9 cellular contexts compared by ENCODE assay signal in genomic region chr7:128407751-128408708, GRCh38. TPM values are rescaled to one million over a fixed set of nuclear protein-coding genes. Genes with fewer than 3 reads are reported as not detected.
DNase-seq lines count a peak whose midpoint lies in the region; ATAC-seq and TF ChIP-seq lines count a peak whose summit lies in the region.
"Had no signal": no experiment of that assay in that cellular context is flagged by ENCODE, and none has a peak within 500 bp of the region (broad histone marks: within the 10 kb centered on the region; RNA-seq: fewer than 3 reads in every experiment).

No MANE protein-coding gene starts in this region.

- peaks cover 23 to 25% of the 10 kb centered on the region in 2 donors for H3K4me1 Mint-ChIP-seq in natural killer cell treated with Interleukin-12 subunit alpha and Interleukin-12 subunit beta and Interleukin-15 and Interleukin-18, amount 100 ng/mL, for 72 hours (ENCODE audit: low read depth in 2 of 2)

- H3K27me3 ChIP-seq in BLaER1 = no peaks in the 10 kb centered on the region

- no peaks in the 10 kb centered on the region for H3K9me3 Mint-ChIP-seq in natural killer cell treated with Interleukin-12 subunit alpha and Interleukin-12 subunit beta and Interleukin-15 and Interleukin-18, amount 100 ng/mL, for 72 hours

- H3K27me3 Mint-ChIP-seq in natural killer cell treated with Interleukin-12 subunit alpha and Interleukin-12 subunit beta and Interleukin-15 and Interleukin-18, amount 100 ng/mL, for 72 hours = no peaks in the 10 kb centered on the region

- peaks cover 60% of the 10 kb centered on the region for H3K4me1 ChIP-seq in BLaER1

- TF ChIP-seq CTCF in cardiac fibroblast (IDR thresholded peaks at IDR 0.05; ENCODE audit: low read depth, low read length) = no peak

- H3K4me3 ChIP-seq in BLaER1 (peak overlapping the region; percentile 71), cardiac fibroblast (replicated peaks in 1 of 2; ENCODE audit: low read depth in 2 of 2, low read length in 2 of 2) (peak overlapping the region; percentile 59 to 64)

- in situ Hi-C loops in KBM-7 (cut with MboI; ENCODE audit: low pct_unique_long_range_greater_than_20kb, low sequenced_read_pairs) = no loop called here

- peak overlapping the region; percentile 71 for H3K27ac ChIP-seq in BLaER1

- ATAC-seq in natural killer cell treated with Interleukin-12 subunit alpha and Interleukin-12 subunit beta and Interleukin-15 and Interleukin-18, amount 100 ng/mL, for 72 hours = no peak
- ATAC-seq in HG03175 (IDR thresholded peaks at IDR 0.05; ENCODE audit: unreplicated experiment) = no peak

- H3K27ac Mint-ChIP-seq in natural killer cell treated with Interleukin-12 subunit alpha and Interleukin-12 subunit beta and Interleukin-15 and Interleukin-18, amount 100 ng/mL, for 72 hours = no peak overlapping the region

- H3K9ac ChIP-seq in BLaER1 = peak overlapping the region; percentile 75

- peaks cover 23% of the 10 kb centered on the region for H4K20me1 ChIP-seq in BLaER1

- H3K4me3 Mint-ChIP-seq in natural killer cell treated with Interleukin-12 subunit alpha and Interleukin-12 subunit beta and Interleukin-15 and Interleukin-18, amount 100 ng/mL, for 72 hours = peak overlapping the region; percentile 45

- no peaks in the 10 kb centered on the region for H3K36me3 Mint-ChIP-seq in natural killer cell treated with Interleukin-12 subunit alpha and Interleukin-12 subunit beta and Interleukin-15 and Interleukin-18, amount 100 ng/mL, for 72 hours

- H3K36me3 ChIP-seq in BLaER1 = peaks cover 9% of the 10 kb centered on the region

- DNase-seq in KBM-7 (peak; percentile 73), cardiac fibroblast (ENCODE audit: low read depth in 2 of 2) (peak in 1 of 2 donors; percentile 22), HUDEP-2 (lab: John Stamatoyannopoulos, UW; ENCODE audit: unreplicated experiment in 76 of 76) (no peak), GM19240 (ENCODE audit: insufficient read length, low spot score) (no peak), activated gamma-delta T cell (lab: John Stamatoyannopoulos, UW) (no peak)
- DNase-seq in natural killer cell treated with Interleukin-12 subunit alpha and Interleukin-12 subunit beta and Interleukin-15 and Interleukin-18, amount 100 ng/mL, for 72 hours (ENCODE audit: low spot score) = no peak
- DNase-seq: NCI-H446 treated with DMSO at 0.1 percent for 48 hours had no signal

- no peaks in the 10 kb centered on the region for H3K9me3 ChIP-seq in BLaER1

- H3K4me2 ChIP-seq in BLaER1 = peak overlapping the region; percentile 93

RNA-seq across cellular contexts. Expression of gene IMPDH1, which starts 1.8 kb away (rescaled TPM):
- 10 to 100 TPM; 15.8 to 34.5 TPM for total RNA-seq in natural killer cell treated with Interleukin-12 subunit alpha and Interleukin-12 subunit beta and Interleukin-15 and Interleukin-18, amount 100 ng/mL, for 72 hours

RNA-seq across cellular contexts. Expression of gene PRRT4, which starts 46.5 kb away (rescaled TPM):
- not detected for total RNA-seq in natural killer cell treated with Interleukin-12 subunit alpha and Interleukin-12 subunit beta and Interleukin-15 and Interleukin-18, amount 100 ng/mL, for 72 hours

RNA-seq across cellular contexts. Expression of gene HILPDA, which starts 47.6 kb away (rescaled TPM):
- 1 to 10 TPM; 3.8 to 9.1 TPM for total RNA-seq in natural killer cell treated with Interleukin-12 subunit alpha and Interleukin-12 subunit beta and Interleukin-15 and Interleukin-18, amount 100 ng/mL, for 72 hours
